In the genomic region with DNA sequence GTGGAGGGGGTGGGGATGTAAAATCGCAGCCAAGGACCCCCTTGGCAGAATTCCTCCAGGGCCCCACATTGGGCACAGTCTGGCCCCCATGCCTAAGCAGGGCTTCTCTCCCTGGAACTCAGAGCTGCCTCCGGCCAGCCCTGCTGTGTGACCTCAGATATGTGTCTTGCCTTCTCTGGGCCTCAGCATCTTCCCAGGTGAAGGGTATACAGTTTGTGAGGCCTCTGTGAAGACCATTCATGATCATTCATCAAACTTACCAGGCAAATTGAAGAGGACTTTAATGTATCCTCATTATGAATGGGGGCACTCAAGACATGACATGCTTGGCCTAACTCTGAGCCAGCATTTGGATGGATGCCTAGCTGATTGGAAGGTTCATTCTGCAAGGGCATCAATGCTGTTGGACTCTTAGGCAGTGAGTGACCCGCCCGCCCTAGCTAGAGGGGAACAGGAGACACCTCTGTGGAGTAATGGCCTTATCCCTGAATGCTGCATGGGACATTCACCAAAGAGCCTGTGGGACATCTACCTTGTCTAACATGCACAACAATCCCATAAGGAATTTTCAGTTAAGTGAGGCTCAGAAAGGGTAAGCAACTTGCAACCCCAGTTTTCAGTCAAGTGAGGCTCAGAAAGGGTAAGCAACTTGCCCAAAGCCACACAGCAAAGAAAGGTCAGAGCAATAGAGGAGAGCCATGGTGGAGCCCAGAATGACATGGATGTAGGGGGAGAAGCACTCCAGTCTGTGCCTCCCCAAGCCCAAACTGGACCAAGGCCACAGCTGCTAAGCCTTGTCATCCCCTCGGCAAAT, we compare ENCODE assay signal across 16 cellular contexts. TPM values are rescaled to one million over a fixed set of nuclear protein-coding genes. Genes with fewer than 3 reads are reported as not detected.
DNase-seq lines count a peak whose midpoint lies in the region; ATAC-seq and TF ChIP-seq lines count a peak whose summit lies in the region.
"Had no signal": no experiment of that assay in that cellular context is flagged by ENCODE, and none has a peak within 500 bp of the region (broad histone marks: within the 10 kb centered on the region; RNA-seq: fewer than 3 reads in every experiment).

No MANE protein-coding gene starts in this region.

- no peaks in the 10 kb centered on the region for H3K9me3 ChIP-seq in uterus

- ATAC-seq in Right ventricle myocardium inferior: peak; percentile 15

- no peaks in the 10 kb centered on the region for H3K27me3 ChIP-seq in uterus

- no peaks in the 10 kb centered on the region for H3K36me3 ChIP-seq in uterus
- H3K36me3 ChIP-seq: WERI-Rb-1 had no signal

- peak overlapping the region; percentile 41 to 64 for H3K27ac ChIP-seq in uterus
- H3K27ac ChIP-seq: WERI-Rb-1 had no signal

- TF ChIP-seq POLR2A in uterus (IDR thresholded peaks at IDR 0.05): no peak

- intact Hi-C loops in Right ventricle myocardium inferior (cut with DNase I) (loop anchor here (2.0 kb wide), 1 partner anchor 23 kb away; no protein-coding TSS in a partner anchor), cardiac septum (cut with DNase I) (no loop called here), posterior vena cava (cut with DNase I) (no loop called here), uterus (cut with DNase I; ENCODE audit: low total_unique reads) (no loop called here)

- no peak for DNase-seq in Right ventricle myocardium inferior (ENCODE audit: missing footprints)
- DNase-seq in cardiac septum (ENCODE audit: low spot score): no peak
- DNase-seq in fibroblast of mammary gland (ENCODE audit: low read depth): no peak
- DNase-seq in posterior vena cava (ENCODE audit: low spot score): peak; percentile 74
- no peak for DNase-seq in uterus
- no peak for DNase-seq in epidermal melanocyte (ENCODE audit: insufficient read length, low spot score)
- no peak for DNase-seq in NCI-H2081 treated with DMSO at 0.1 percent for 48 hours (lab: John Stamatoyannopoulos, UW)
- DNase-seq in NK-92 (lab: John Stamatoyannopoulos, UW; ENCODE audit: unreplicated experiment): no peak
- DNase-seq: amniotic stem cell, mesendoderm, NCI-H1092 treated with DMSO at 0.1 percent for 48 hours, NCI-H2171, NCI-H82, retina, WERI-Rb-1 had no signal

- H3K4me3 ChIP-seq in fibroblast of mammary gland (ENCODE audit: control insufficient read depth, low read depth, low read length) (peak overlapping the region; percentile 12), uterus (peak overlapping the region; percentile 3 to 15)

- TF ChIP-seq CTCF in fibroblast of mammary gland (conservative IDR thresholded peaks at IDR 0.05; ENCODE audit: control insufficient read depth, insufficient read depth, low read depth, low read length): no peak
- no peak for TF ChIP-seq CTCF in uterus (IDR thresholded peaks at IDR 0.05)

- H3K4me1 ChIP-seq in uterus: peaks cover 0 to 13% of the 10 kb centered on the region in 2 donors

RNA-seq across cellular contexts. Expression of a gene that starts 0.5 kb away (rescaled TPM):
- total RNA-seq in Right ventricle myocardium inferior: 13.6 TPM
- 29.3 TPM for total RNA-seq in cardiac septum
- total RNA-seq in posterior vena cava: 100 to 1,000 TPM; 210 to 342 TPM
- total RNA-seq in uterus: 10 to 100 TPM in 3 of 4 donors, not detected in 1; 19.4 to 47.9 (median 29.7) TPM
- total RNA-seq: cerebellum had no signal

RNA-seq across cellular contexts. Expression of a gene that starts 30.0 kb away (rescaled TPM):
- 0.32 TPM for total RNA-seq in Right ventricle myocardium inferior
- 0.97 TPM for total RNA-seq in cardiac septum
- 1 to 10 TPM; 4.1 to 4.5 TPM for total RNA-seq in posterior vena cava
- 1 to 10 TPM in 3 of 4 donors, under 1 TPM in 1; 0.26 to 4.4 (median 2.0) TPM for total RNA-seq in uterus
